ENCODE assay signal across 12 cellular contexts in genomic region chr12:114981036-114981435, GRCh38.
DNase-seq lines count a peak whose midpoint lies in the region; ATAC-seq and TF ChIP-seq lines count a peak whose summit lies in the region.
"Had no signal": no experiment of that assay in that cellular context is flagged by ENCODE, and none has a peak within 500 bp of the region (broad histone marks: within the 10 kb centered on the region; RNA-seq: fewer than 3 reads in every experiment).

No MANE protein-coding gene starts in this region.

- CTCF ChIA-PET in activated CD4-positive, alpha-beta T cell treated with anti-CD3 and anti-CD28 coated beads for 36 hours (lab: Charles Lee) = no interaction called here

- peaks cover 12% of the 10 kb centered on the region for H3K9me3 Mint-ChIP-seq in mesothelial cell of epicardium
- peaks cover 4% of the 10 kb centered on the region for H3K9me3 Mint-ChIP-seq in activated CD4-positive, alpha-beta T cell treated with anti-CD3 and anti-CD28 coated beads for 36 hours (ENCODE audit: low read depth)

- no peak for TF ChIP-seq CTCF in mesothelial cell of epicardium (IDR thresholded peaks at IDR 0.05; ENCODE audit: unreplicated experiment)

- H3K27me3 ChIP-seq in adipocyte (replicated peaks; ENCODE audit: control insufficient read depth, insufficient read depth, low read length) = no peaks in the 10 kb centered on the region
- H3K27me3 ChIP-seq: BE2C had no signal

- peaks cover 18% of the 10 kb centered on the region for H3K4me1 Mint-ChIP-seq in mesothelial cell of epicardium
- H3K4me1 Mint-ChIP-seq in activated CD4-positive, alpha-beta T cell treated with anti-CD3 and anti-CD28 coated beads for 36 hours = no peaks in the 10 kb centered on the region
- H3K4me1 Mint-ChIP-seq: CD4-positive, CD25-positive, alpha-beta regulatory T cell; CD8-positive, alpha-beta memory T cell; H9 had no signal

- peaks cover 4% of the 10 kb centered on the region for H3K4me1 ChIP-seq in adipocyte (ENCODE audit: control insufficient read depth, insufficient read depth, low read length)
- H3K4me1 ChIP-seq: BE2C had no signal

- no peak overlapping the region for H3K9ac ChIP-seq in adipocyte (ENCODE audit: low read length)

- no peak overlapping the region for H3K4me3 ChIP-seq in adipocyte (ENCODE audit: low read length)

- no peak for ATAC-seq in activated CD4-positive, alpha-beta T cell treated with anti-CD3 and anti-CD28 coated beads for 36 hours
- no peak for ATAC-seq in SK-N-SH treated with all-trans-retinoic acid at 6 μM for 48 hours

- no peak overlapping the region for H3K4me3 Mint-ChIP-seq in mesothelial cell of epicardium
- H3K4me3 Mint-ChIP-seq in activated CD4-positive, alpha-beta T cell treated with anti-CD3 and anti-CD28 coated beads for 36 hours = no peak overlapping the region
- H3K4me3 Mint-ChIP-seq: CD4-positive, CD25-positive, alpha-beta regulatory T cell; CD8-positive, alpha-beta memory T cell; H9 had no signal

- H3K27me3 Mint-ChIP-seq in mesothelial cell of epicardium (ENCODE audit: low read depth) = no peaks in the 10 kb centered on the region
- H3K27me3 Mint-ChIP-seq in activated CD4-positive, alpha-beta T cell treated with anti-CD3 and anti-CD28 coated beads for 36 hours = no peaks in the 10 kb centered on the region
- H3K27me3 Mint-ChIP-seq: CD4-positive, CD25-positive, alpha-beta regulatory T cell had no signal

- H3K36me3 ChIP-seq in adipocyte (ENCODE audit: control insufficient read depth, insufficient read depth, low read length, severe bottlenecking) = no peaks in the 10 kb centered on the region
- H3K36me3 ChIP-seq: BE2C had no signal

- no peaks in the 10 kb centered on the region for H3K9me3 ChIP-seq in adipocyte (ENCODE audit: control insufficient read depth, low read length)
- H3K9me3 ChIP-seq: BE2C had no signal

- H3K36me3 Mint-ChIP-seq in mesothelial cell of epicardium = peaks cover 5% of the 10 kb centered on the region
- no peaks in the 10 kb centered on the region for H3K36me3 Mint-ChIP-seq in activated CD4-positive, alpha-beta T cell treated with anti-CD3 and anti-CD28 coated beads for 36 hours (ENCODE audit: low read depth)
- H3K36me3 Mint-ChIP-seq: CD4-positive, CD25-positive, alpha-beta regulatory T cell; CD8-positive, alpha-beta memory T cell had no signal

- peak; percentile 3 for DNase-seq in adipocyte (ENCODE audit: low read depth)
- DNase-seq in fibroblast of peridontal ligament (ENCODE audit: extremely low read depth) = peak; percentile 22
- no peak for DNase-seq in mesothelial cell of epicardium (ENCODE audit: low spot score in 2 of 2, unreplicated experiment in 2 of 2)
- DNase-seq in activated CD4-positive, alpha-beta T cell treated with anti-CD3 and anti-CD28 coated beads for 36 hours = no peak
- DNase-seq in AG08395 (ENCODE audit: low spot score) = no peak
- DNase-seq: BE2C; C1 segment of cervical spinal cord; CD4-positive, CD25-positive, alpha-beta regulatory T cell; CD8-positive, alpha-beta memory T cell; COR-L47; H9 had no signal

- intact Hi-C loops in activated CD4-positive, alpha-beta T cell treated with anti-CD3 and anti-CD28 coated beads for 36 hours (cut with DNase I, micrococcal nuclease) = no loop called here

- POLR2A ChIA-PET in activated CD4-positive, alpha-beta T cell treated with anti-CD3 and anti-CD28 coated beads for 36 hours (lab: Charles Lee) = no interaction called here

- H3K27ac Mint-ChIP-seq in mesothelial cell of epicardium = peak overlapping the region; percentile 31
- H3K27ac Mint-ChIP-seq in activated CD4-positive, alpha-beta T cell treated with anti-CD3 and anti-CD28 coated beads for 36 hours = no peak overlapping the region
- H3K27ac Mint-ChIP-seq: CD4-positive, CD25-positive, alpha-beta regulatory T cell; CD8-positive, alpha-beta memory T cell; H9 had no signal

TF ChIP-seq in SK-N-SH treated with all-trans-retinoic acid at 6 μM for 48 hours, 23 proteins besides CTCF, POLR2A, EP300 and RAD21:
- TF ChIP-seq CSRNP3 (CRISPR knock-in tag; IDR thresholded peaks at IDR 0.05) = no peak
- TF ChIP-seq ZC3H10 (CRISPR knock-in tag; IDR thresholded peaks at IDR 0.05) = no peak
- TF ChIP-seq OSR1 (CRISPR knock-in tag; IDR thresholded peaks at IDR 0.05) = no peak
- no peak for TF ChIP-seq PPARA (CRISPR knock-in tag; IDR thresholded peaks at IDR 0.05; ENCODE audit: borderline replicate concordance)
- TF ChIP-seq ESRRG (CRISPR knock-in tag; IDR thresholded peaks at IDR 0.05) = no peak
- TF ChIP-seq ZFP3 (CRISPR knock-in tag; IDR thresholded peaks at IDR 0.05) = no peak
- TF ChIP-seq ISL1 (CRISPR knock-in tag; IDR thresholded peaks at IDR 0.05) = no peak
- TF ChIP-seq, protein P1, sequence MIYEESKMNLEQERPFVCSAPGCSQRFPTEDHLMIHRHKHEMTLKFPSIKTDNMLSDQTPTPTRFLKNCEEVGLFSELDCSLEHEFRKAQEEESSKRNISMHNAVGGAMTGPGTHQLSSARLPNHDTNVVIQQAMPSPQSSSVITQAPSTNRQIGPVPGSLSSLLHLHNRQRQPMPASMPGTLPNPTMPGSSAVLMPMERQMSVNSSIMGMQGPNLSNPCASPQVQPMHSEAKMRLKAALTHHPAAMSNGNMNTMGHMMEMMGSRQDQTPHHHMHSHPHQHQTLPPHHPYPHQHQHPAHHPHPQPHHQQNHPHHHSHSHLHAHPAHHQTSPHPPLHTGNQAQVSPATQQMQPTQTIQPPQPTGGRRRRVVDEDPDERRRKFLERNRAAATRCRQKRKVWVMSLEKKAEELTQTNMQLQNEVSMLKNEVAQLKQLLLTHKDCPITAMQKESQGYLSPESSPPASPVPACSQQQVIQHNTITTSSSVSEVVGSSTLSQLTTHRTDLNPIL (CRISPR knock-in tag; IDR thresholded peaks at IDR 0.05; ENCODE audit: low read depth) = no peak
- TF ChIP-seq ZNF8 (CRISPR knock-in tag; IDR thresholded peaks at IDR 0.05) = no peak
- TF ChIP-seq CSDC2 (CRISPR knock-in tag; IDR thresholded peaks at IDR 0.05) = no peak

Comparison
In these comparisons a context has a peak if more than half of its experiments do, and no peak if none do; other contexts are left out.
1. DNase-seq: peak in adipocyte (single experiment) and fibroblast of peridontal ligament (single experiment); none in mesothelial cell of epicardium (0 of 2), activated CD4-positive, alpha-beta T cell treated with anti-CD3 and anti-CD28 coated beads for 36 hours (single experiment) and AG08395 (single experiment).